ENCODE assay signal across 9 cellular contexts in genomic region chr2:219684721-219685689, GRCh38. TPM values are rescaled to one million over a fixed set of nuclear protein-coding genes. Genes with fewer than 3 reads are reported as not detected.
DNase-seq lines count a peak whose midpoint lies in the region; ATAC-seq, FAIRE-seq and TF ChIP-seq lines count a peak whose summit lies in the region.
"Had no signal": no experiment of that assay in that cellular context is flagged by ENCODE, and none has a peak within 500 bp of the region (broad histone marks: within the 10 kb centered on the region; RNA-seq: fewer than 3 reads in every experiment).

No MANE protein-coding gene starts in this region.

- H3K27ac ChIP-seq in A549 (no peak overlapping the region), pancreas (peak overlapping the region in 2 of 4 donors; percentile 65 to 73), urinary bladder (ENCODE audit: low read depth) (peak overlapping the region; percentile 63)

- no peaks in the 10 kb centered on the region for H3K27me3 ChIP-seq in pancreas

- H3K4me3 ChIP-seq in A549 (no peak overlapping the region), pancreas (peak overlapping the region in 3 of 4 donors; percentile 13 to 55 (median 40)), urinary bladder (ENCODE audit: low read depth, low read length) (peak overlapping the region; percentile 28)

- TF ChIP-seq CTCF in A549 (IDR thresholded peaks at IDR 0.05) (no peak), pancreas (IDR thresholded peaks at IDR 0.05) (no peak)

- ATAC-seq in A549 (peak in 1 of 2 experiments; percentile 50; a peak in 3 of 6 replicates), GM18867 (IDR thresholded peaks at IDR 0.05; ENCODE audit: unreplicated experiment) (peak; percentile 96), HG02981 (IDR thresholded peaks at IDR 0.05; ENCODE audit: unreplicated experiment) (peak; percentile 95), pancreas (peak; percentile 94 to 98 (median 98))

- CTCF ChIA-PET in A549 (lab: Yijun Ruan, JAX): no interaction called here

- intact Hi-C loops in pancreas (cut with DNase I): no loop called here

- H3K36me3 ChIP-seq in pancreas (no peaks in the 10 kb centered on the region), urinary bladder (ENCODE audit: insufficient read depth) (no peaks in the 10 kb centered on the region)

- POLR2A ChIA-PET in A549 (lab: Yijun Ruan, JAX): no interaction called here

- DNase-seq in A549 (ENCODE audit: low read depth in 1 of 2, low spot score in 1 of 2) (no peak), NCI-H2171 (lab: John Stamatoyannopoulos, UW) (peak; percentile 81), fibroblast of the conjunctiva (ENCODE audit: low read depth) (peak; percentile 27), pancreas (peak; percentile 61 to 83 (median 75))
- DNase-seq in activated CD8-positive, alpha-beta memory T cell treated with anti-CD3 and anti-CD28 coated beads, Interleukin-2, amount 50 U/mL, for 4 hours: peak; percentile 49

- 54% methylated on average over 17 of the region's 18 CpGs for WGBS in A549 (ENCODE audit: missing lambda C conversion rate)
- WGBS in pancreas, 2 donors: 21 to 25% methylated on average over 18 of the region's 18 CpGs
- 31% methylated on average over 18 of the region's 18 CpGs for WGBS in urinary bladder

- H3K9me3 ChIP-seq in A549 (0 out of 3 replicates have a peak, but pooled peaks cover 5% of the 10 kb centered on the region), pancreas (no peaks in the 10 kb centered on the region)

- TF ChIP-seq POLR2A in A549 (IDR thresholded peaks at IDR 0.05; ENCODE audit: low read length): no peak

- no peak for TF ChIP-seq RAD21 in A549 (conservative IDR thresholded peaks at IDR 0.05 in 1 of 2, IDR thresholded peaks at IDR 0.05 in 1 of 2)

- H3K4me1 ChIP-seq in A549: no peaks in the 10 kb centered on the region
- H3K4me1 ChIP-seq in pancreas: no peaks in the 10 kb centered on the region
- H3K4me1 ChIP-seq in urinary bladder (ENCODE audit: insufficient read depth): peaks cover 1% of the 10 kb centered on the region

- peak overlapping the region; percentile 30; the same call in 1 of the 3 replicates for H3K4me2 ChIP-seq in A549

- no peak for TF ChIP-seq EP300 in A549 (IDR thresholded peaks at IDR 0.05)

- no peak for FAIRE-seq in A549 (lab: Jason Lieb, UNC)
- FAIRE-seq in pancreas (lab: Jason Lieb, UNC): no peak
- FAIRE-seq: G401.6 had no signal

TF ChIP-seq in A549, 52 proteins besides CTCF, POLR2A, EP300 and RAD21:
- TF ChIP-seq CBX8 (IDR thresholded peaks at IDR 0.05) (no peak), PHF8 (IDR thresholded peaks at IDR 0.05; ENCODE audit: borderline replicate concordance, low read depth) (no peak), HES2 (IDR thresholded peaks at IDR 0.05) (no peak), NR3C1 (IDR thresholded peaks at IDR 0.05) (no peak)
TF ChIP-seq in A549: peak in this region for 0.

RNA-seq across cellular contexts. Expression of gene SLC4A3, which starts 57.6 kb away (rescaled TPM):
- polyA plus RNA-seq in A549 (2011; rRNA removed) (1.4 and 1.7 TPM in 2 replicates), A549 (2017; fragmentation: RNase III; extraction: RNeasy Plus Mini Kit Qiagen cat#74134 plus additional on column Dnase treatment) (2.2 to 3.6 TPM (median 3.1 TPM) in 3 replicates), pancreas (10 to 100 TPM in 1 of 2 donors, 1 to 10 TPM in 1; 9.9 to 10.2 TPM), urinary bladder (2.6 TPM)
- polyA plus RNA-seq in A549 (2012; cell fraction: cytosol; rRNA removed): 2.5 and 3.1 TPM in 2 replicates
- polyA plus RNA-seq in A549 (2012; cell fraction: nucleus; rRNA removed): 14.1 and 15.1 TPM in 2 replicates
- polyA minus RNA-seq in A549 (2011; rRNA and poly(A)+ RNA removed): 0.91 and 2.2 TPM in 2 replicates
- total RNA-seq in pancreas (1 to 10 TPM; 1.4 to 6.1 (median 2.4) TPM), urinary bladder (1.3 TPM)

Comparison
In these comparisons a context has a peak if more than half of its experiments do, and no peak if none do; other contexts are left out.
1. DNase-seq: peak in NCI-H2171 (single experiment), activated CD8-positive, alpha-beta memory T cell treated with anti-CD3 and anti-CD28 coated beads, Interleukin-2, amount 50 U/mL, for 4 hours (single experiment), fibroblast of the conjunctiva (single experiment) and pancreas (6 of 6); none in A549 (0 of 2).